Comparison of ENCODE assay signal across 11 cellular contexts in the genomic region with DNA sequence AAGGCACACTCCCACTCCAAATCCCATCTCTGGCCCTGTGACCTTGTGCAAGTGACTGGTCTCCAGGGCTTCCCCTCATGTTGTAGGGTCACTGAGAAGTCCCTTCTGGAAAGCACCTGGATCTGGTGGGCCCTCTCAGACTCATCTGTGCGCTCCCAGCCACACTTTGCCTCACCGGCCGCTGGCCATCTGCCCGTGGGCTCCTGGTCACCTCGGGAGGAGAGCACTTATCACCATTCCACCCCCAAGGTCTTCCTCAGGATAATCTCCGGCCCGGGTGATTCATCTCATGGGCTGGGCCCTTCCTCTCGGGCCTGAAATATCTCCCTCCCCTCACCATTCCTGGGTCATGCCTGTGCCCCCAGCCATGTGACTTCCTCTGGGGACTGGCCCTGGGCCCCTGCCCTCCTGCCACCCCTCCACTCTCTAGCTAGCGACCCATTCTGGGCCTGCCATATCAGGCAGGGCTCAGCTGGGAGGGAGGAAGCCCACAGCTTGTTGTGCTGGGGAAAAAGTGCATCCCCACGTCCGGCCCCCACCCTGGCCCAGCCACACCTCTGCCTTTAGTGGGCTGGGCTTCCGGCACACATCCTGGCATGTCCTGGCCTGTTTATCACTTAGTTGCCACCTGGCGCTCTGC. TPM values are rescaled to one million over a fixed set of nuclear protein-coding genes. Genes with fewer than 3 reads are reported as not detected.
DNase-seq lines count a peak whose midpoint lies in the region; ATAC-seq and TF ChIP-seq lines count a peak whose summit lies in the region.
"Had no signal": no experiment of that assay in that cellular context is flagged by ENCODE, and none has a peak within 500 bp of the region (broad histone marks: within the 10 kb centered on the region; RNA-seq: fewer than 3 reads in every experiment).

No MANE protein-coding gene starts in this region.

- peaks cover 2% of the 10 kb centered on the region for H3K36me3 Mint-ChIP-seq in T-helper 17 cell (ENCODE audit: low read depth)
- H3K36me3 Mint-ChIP-seq in activated naive CD8-positive, alpha-beta T cell treated with anti-CD3 and anti-CD28 coated beads for 36 hours = peaks cover 4% of the 10 kb centered on the region
- no peaks in the 10 kb centered on the region for H3K36me3 Mint-ChIP-seq in osteocyte (ENCODE audit: unreplicated experiment)

- H3K27me3 Mint-ChIP-seq in T-helper 17 cell (no peaks in the 10 kb centered on the region), osteocyte (ENCODE audit: unreplicated experiment) (peaks cover 6% of the 10 kb centered on the region)
- H3K27me3 Mint-ChIP-seq in activated naive CD8-positive, alpha-beta T cell treated with anti-CD3 and anti-CD28 coated beads for 36 hours = no peaks in the 10 kb centered on the region

- no peaks in the 10 kb centered on the region for H3K9me3 ChIP-seq in T-helper 17 cell (ENCODE audit: control insufficient read depth, low read length, poor library complexity, severe bottlenecking)

- peak overlapping the region; percentile 66 for H3K27ac Mint-ChIP-seq in T-helper 17 cell
- peak overlapping the region; percentile 67 for H3K27ac Mint-ChIP-seq in activated naive CD8-positive, alpha-beta T cell treated with anti-CD3 and anti-CD28 coated beads for 36 hours
- no peak overlapping the region for H3K27ac Mint-ChIP-seq in osteocyte (ENCODE audit: unreplicated experiment)

- peak overlapping the region; percentile 87 for H3K4me3 Mint-ChIP-seq in T-helper 17 cell
- no peak overlapping the region for H3K4me3 Mint-ChIP-seq in activated naive CD8-positive, alpha-beta T cell treated with anti-CD3 and anti-CD28 coated beads for 36 hours
- H3K4me3 Mint-ChIP-seq in osteocyte (ENCODE audit: unreplicated experiment) = no peak overlapping the region
- H3K4me3 Mint-ChIP-seq: neural crest cell had no signal

- H3K4me1 Mint-ChIP-seq in T-helper 17 cell (peaks cover 13% of the 10 kb centered on the region), osteocyte (ENCODE audit: unreplicated experiment) (peaks cover under 1% of the 10 kb centered on the region)
- H3K4me1 Mint-ChIP-seq in activated naive CD8-positive, alpha-beta T cell treated with anti-CD3 and anti-CD28 coated beads for 36 hours = peaks cover 18% of the 10 kb centered on the region

- peaks cover 9% of the 10 kb centered on the region for H3K9me3 Mint-ChIP-seq in activated naive CD8-positive, alpha-beta T cell treated with anti-CD3 and anti-CD28 coated beads for 36 hours
- no peaks in the 10 kb centered on the region for H3K9me3 Mint-ChIP-seq in osteocyte (ENCODE audit: unreplicated experiment)
- H3K9me3 Mint-ChIP-seq: neural crest cell had no signal

- DNase-seq in DMS 273 (lab: John Stamatoyannopoulos, UW; ENCODE audit: unreplicated experiment) = peak; percentile 79
- DNase-seq in DMS 273 treated with DMSO at 0.1 percent for 48 hours (lab: John Stamatoyannopoulos, UW) = no peak
- DNase-seq in T-helper 17 cell = no peak
- DNase-seq in activated naive CD8-positive, alpha-beta T cell treated with anti-CD3 and anti-CD28 coated beads for 36 hours = peak; percentile 45
- peak; percentile 73 for DNase-seq in osteocyte (ENCODE audit: extremely low spot score, unreplicated experiment)
- no peak for DNase-seq in COR-L47 (lab: John Stamatoyannopoulos, UW)
- DNase-seq in NCI-H345 (lab: John Stamatoyannopoulos, UW) = no peak
- no peak for DNase-seq in medulla oblongata (ENCODE audit: extremely low spot score)
- DNase-seq: brain microvascular endothelial cell, NCI-H2029 had no signal

- ATAC-seq in T-helper 17 cell = peak; percentile 10

- TF ChIP-seq CTCF in osteocyte (IDR thresholded peaks at IDR 0.05) = no peak

RNA-seq across cellular contexts. Expression of a gene that starts 10.6 kb away (rescaled TPM):
- 10 to 100 TPM; 10.1 to 14.5 TPM for total RNA-seq in T-helper 17 cell
- under 1 TPM in 1 of 2 experiments, not detected in 1; 0.20 TPM for total RNA-seq in activated naive CD8-positive, alpha-beta T cell treated with anti-CD3 and anti-CD28 coated beads for 36 hours
- total RNA-seq in osteocyte = not detected in 2 replicates

Comparison
In these comparisons a context has a peak if more than half of its experiments do, and no peak if none do; other contexts are left out.
1. DNase-seq: peak in DMS 273 (single experiment), activated naive CD8-positive, alpha-beta T cell treated with anti-CD3 and anti-CD28 coated beads for 36 hours (single experiment) and osteocyte (single experiment); none in DMS 273 treated with DMSO at 0.1 percent for 48 hours (single experiment), T-helper 17 cell (0 of 3), COR-L47 (single experiment), NCI-H345 (single experiment) and medulla oblongata (single experiment).
2. RNA of a gene that starts 10.6 kb away (total RNA-seq): 10.1 to 14.5 TPM in T-helper 17 cell; 0.20 TPM in activated naive CD8-positive, alpha-beta T cell treated with anti-CD3 and anti-CD28 coated beads for 36 hours and not detected in osteocyte; every median in the first group is over 4 times any median in the second.